11 cellular contexts compared by ENCODE assay signal in the genomic region with DNA sequence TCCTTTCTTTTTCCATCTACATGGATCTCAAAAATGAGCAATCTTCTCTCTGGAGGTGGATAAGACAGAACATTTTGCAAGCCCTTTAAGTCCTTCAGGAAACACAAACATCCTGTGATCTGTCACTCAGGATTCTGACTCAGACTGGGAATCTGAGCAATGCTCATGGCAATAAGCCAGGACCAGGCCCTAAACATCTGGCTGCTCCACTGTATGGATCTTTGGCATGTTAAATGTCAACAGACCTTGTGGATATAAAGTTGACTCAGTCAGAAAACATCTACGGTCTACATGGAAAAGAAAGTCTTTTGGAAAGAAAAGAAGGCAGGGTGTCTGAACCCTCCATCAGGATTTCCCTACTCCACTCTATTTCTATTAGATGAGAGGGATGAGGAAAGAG. TPM values are rescaled to one million over a fixed set of nuclear protein-coding genes. Genes with fewer than 3 reads are reported as not detected.
DNase-seq lines count a peak whose midpoint lies in the region; ATAC-seq, FAIRE-seq and TF ChIP-seq lines count a peak whose summit lies in the region.
"Had no signal": no experiment of that assay in that cellular context is flagged by ENCODE, and none has a peak within 500 bp of the region (broad histone marks: within the 10 kb centered on the region; RNA-seq: fewer than 3 reads in every experiment).

No MANE protein-coding gene starts in this region.

- CTCF ChIA-PET in endothelial cell of umbilical vein (lab: Charles Lee): no interaction called here

- no peak for ATAC-seq in HG02970 (IDR thresholded peaks at IDR 0.05; ENCODE audit: low FRiP score, unreplicated experiment)
- ATAC-seq: effector memory CD8-positive, alpha-beta T cell had no signal

- peak overlapping the region in 1 of 3 experiments; percentile 20 for H3K4me3 ChIP-seq in endothelial cell of umbilical vein (replicated peaks in 1 of 3; ENCODE audit: insufficient read depth in 1 of 3, low read depth in 1 of 3, low read length in 3 of 3)

- TF ChIP-seq POLR2A in endothelial cell of umbilical vein (IDR thresholded peaks at IDR 0.05; ENCODE audit: low read depth, low read length): peak; percentile 67

- H3K27me3 Mint-ChIP-seq in osteocyte (ENCODE audit: unreplicated experiment): no peaks in the 10 kb centered on the region
- H3K27me3 Mint-ChIP-seq in immature natural killer cell (ENCODE audit: low read depth in 3 of 3): peaks cover 3 to 7% (median 6%) of the 10 kb centered on the region in 3 donors

- DNase-seq in DMS53 treated with DMSO at 0.1 percent for 48 hours (lab: John Stamatoyannopoulos, UW; ENCODE audit: unreplicated experiment) (peak; percentile 68), NCI-H460 (ENCODE audit: extremely low read depth, low read depth) (peak; percentile 84), endothelial cell of umbilical vein (ENCODE audit: low read depth, low spot score) (peak; percentile 96), osteocyte (ENCODE audit: extremely low spot score, unreplicated experiment) (peak; percentile 92), immature natural killer cell (no peak)
- no peak for DNase-seq in stimulated activated CD4-positive, alpha-beta T cell treated with anti-CD3 and anti-CD28 coated beads, Interleukin-4, amount 100 ng/mL, for 1 hour
- DNase-seq in activated naive CD4-positive, alpha-beta T cell treated with Interleukin-2 at 50 U/mL for 16 hours: no peak
- DNase-seq: activated T-cell treated with anti-CD3 and anti-CD28 coated beads for 4 hours; effector memory CD8-positive, alpha-beta T cell had no signal

- H3K36me3 Mint-ChIP-seq in osteocyte (ENCODE audit: unreplicated experiment) (no peaks in the 10 kb centered on the region), immature natural killer cell (no peaks in the 10 kb centered on the region)

- no peaks in the 10 kb centered on the region for H3K9me3 ChIP-seq in endothelial cell of umbilical vein (replicated peaks; ENCODE audit: control insufficient read depth, insufficient read depth, low read length)

- TF ChIP-seq CTCF in endothelial cell of umbilical vein (IDR thresholded peaks at IDR 0.05; ENCODE audit: extremely low read depth in 1 of 2, insufficient read depth in 1 of 2, low read depth in 1 of 2, low read length in 2 of 2) (no peak), osteocyte (IDR thresholded peaks at IDR 0.05) (no peak)

- H3K9me3 Mint-ChIP-seq in osteocyte (ENCODE audit: unreplicated experiment) (no peaks in the 10 kb centered on the region), immature natural killer cell (no peaks in the 10 kb centered on the region)
- H3K9me3 Mint-ChIP-seq: effector memory CD8-positive, alpha-beta T cell had no signal

- dilution Hi-C loops in endothelial cell of umbilical vein (cut with MboI; ENCODE audit: extremely low pct_ligation_motif_present, low sequenced_read_pairs): no loop called here

- H3K4me1 Mint-ChIP-seq in osteocyte (ENCODE audit: unreplicated experiment) (peaks cover 57% of the 10 kb centered on the region), immature natural killer cell (no peaks in the 10 kb centered on the region)

- peaks cover 39% of the 10 kb centered on the region for H3K4me1 ChIP-seq in endothelial cell of umbilical vein (ENCODE audit: control insufficient read depth, extremely low read depth, insufficient read depth, low read length)

- H4K20me1 ChIP-seq in endothelial cell of umbilical vein (replicated peaks; ENCODE audit: control insufficient read depth, extremely low read depth, insufficient read depth, low read length): no peaks in the 10 kb centered on the region

- no peaks in the 10 kb centered on the region for H3K9me1 ChIP-seq in endothelial cell of umbilical vein (replicated peaks; ENCODE audit: control insufficient read depth, extremely low read depth, insufficient read depth, low read length)

- POLR2A ChIA-PET in endothelial cell of umbilical vein (lab: Charles Lee): interaction anchor here (1.2 kb wide), 1 partner anchor 15 kb away, joined by 4 read pairs; no protein-coding TSS in a partner anchor

- peak; percentile 93 for FAIRE-seq in endothelial cell of umbilical vein (lab: Jason Lieb, UNC)
- FAIRE-seq: H1 had no signal

- H3K27ac Mint-ChIP-seq in osteocyte (ENCODE audit: unreplicated experiment): peak overlapping the region; percentile 86
- H3K27ac Mint-ChIP-seq in immature natural killer cell: no peak overlapping the region
- H3K27ac Mint-ChIP-seq: effector memory CD8-positive, alpha-beta T cell had no signal

- peak overlapping the region; percentile 34 for H3K9ac ChIP-seq in endothelial cell of umbilical vein (replicated peaks; ENCODE audit: extremely low read depth, insufficient read depth, low read length)

- H2AFZ ChIP-seq in endothelial cell of umbilical vein (ENCODE audit: low read depth, low read length): no peak overlapping the region

- intact Hi-C loops in endothelial cell of umbilical vein (cut with micrococcal nuclease): loop anchor here (1.0 to 5.0 kb wide), 3 partner anchors 9 to 980 kb away; no protein-coding TSS in a partner anchor

- no peaks in the 10 kb centered on the region for H3K27me3 ChIP-seq in endothelial cell of umbilical vein (ENCODE audit: control insufficient read depth in 2 of 2, insufficient read depth in 2 of 2, low read length in 2 of 2)

- H3K4me3 Mint-ChIP-seq in osteocyte (ENCODE audit: unreplicated experiment) (no peak overlapping the region), immature natural killer cell (no peak overlapping the region)
- H3K4me3 Mint-ChIP-seq: effector memory CD8-positive, alpha-beta T cell had no signal

- BruUV-seq in endothelial cell of umbilical vein (replicated peaks; lab: Mats Ljungman, UMichigan): no TSS peak

- H3K27ac ChIP-seq in endothelial cell of umbilical vein (ENCODE audit: insufficient read depth, low read depth, low read length): peak overlapping the region; percentile 77

- H3K4me2 ChIP-seq in endothelial cell of umbilical vein (ENCODE audit: insufficient read depth, low read length): peak overlapping the region; percentile 73

- no peaks in the 10 kb centered on the region for H3K36me3 ChIP-seq in endothelial cell of umbilical vein (ENCODE audit: control insufficient read depth in 2 of 2, extremely low read depth in 1 of 2, insufficient read depth in 2 of 2, low read length in 2 of 2)

- no peaks in the 10 kb centered on the region for H3K79me2 ChIP-seq in endothelial cell of umbilical vein (ENCODE audit: control insufficient read depth, insufficient read depth, low read length)

TF ChIP-seq in endothelial cell of umbilical vein, 7 proteins besides CTCF, POLR2A, EP300 and RAD21:
- TF ChIP-seq EZH2 (IDR thresholded peaks at IDR 0.05; ENCODE audit: borderline replicate concordance, low read depth, low read length, severe bottlenecking) (no peak), GATA2 (IDR thresholded peaks at IDR 0.05; ENCODE audit: insufficient read depth, insufficient read length, low read depth, low read length) (peak; percentile 86), MYC (IDR thresholded peaks at IDR 0.05; ENCODE audit: low read depth, low read length) (no peak), POLR2AphosphoS5 (IDR thresholded peaks at IDR 0.05; ENCODE audit: insufficient read depth, low read depth, low read length) (peak; percentile 99), JUN (IDR thresholded peaks at IDR 0.05; ENCODE audit: borderline replicate concordance, insufficient read depth, insufficient read length, low read depth) (peak; percentile 90), FOS (IDR thresholded peaks at IDR 0.05; ENCODE audit: borderline replicate concordance, insufficient read depth, low read length) (peak; percentile 99)

RNA-seq across cellular contexts. Expression of gene CHIC2, which starts 17.8 kb away (rescaled TPM):
- total RNA-seq in NCI-H460 (2014; rRNA removed; shearing (Covaris generic)): 22.2 and 22.3 TPM in 2 replicates
- polyA plus RNA-seq in NCI-H460 (2014; cell fraction: nucleus; rRNA removed): 6.9 and 22.9 TPM in 2 replicates
- total RNA-seq in endothelial cell of umbilical vein: 43.3 and 43.8 TPM in 2 replicates
- polyA plus RNA-seq in endothelial cell of umbilical vein: 23.3 and 27.4 TPM in 2 replicates
- 28.1 and 28.7 TPM in 2 replicates for polyA plus RNA-seq in endothelial cell of umbilical vein (2011; cell fraction: cytosol; rRNA removed)
- 19.1 and 26.2 TPM in 2 replicates for polyA plus RNA-seq in endothelial cell of umbilical vein (2011; cell fraction: nucleus; rRNA removed)
- 25.7 and 33.2 TPM in 2 replicates for polyA plus RNA-seq in endothelial cell of umbilical vein (2012)
- polyA minus RNA-seq in endothelial cell of umbilical vein: 18.1 and 20.8 TPM in 2 replicates
- 4.4 TPM for polyA minus RNA-seq in endothelial cell of umbilical vein (2011; cell fraction: cytosol; rRNA and poly(A)+ RNA removed)
- 59.9 and 90.3 TPM in 2 replicates for polyA minus RNA-seq in endothelial cell of umbilical vein (2011; cell fraction: nucleus; rRNA and poly(A)+ RNA removed)
- 55.9 and 64.1 TPM in 2 replicates for total RNA-seq in osteocyte
- polyA plus RNA-seq in immature natural killer cell: 10 to 100 TPM; 77.8 to 97.0 (median 88.5) TPM

RNA-seq across cellular contexts. Expression of gene GSX2, which starts 17.8 kb away (rescaled TPM):
- not detected in 2 replicates for total RNA-seq in NCI-H460 (2014; rRNA removed; shearing (Covaris generic))
- polyA plus RNA-seq in NCI-H460 (2014; cell fraction: nucleus; rRNA removed): not detected in 2 replicates
- total RNA-seq in endothelial cell of umbilical vein (not detected in 2 replicates), osteocyte (0.35 and 0.47 TPM in 2 replicates)
- polyA plus RNA-seq in endothelial cell of umbilical vein (not detected in 2 replicates), immature natural killer cell (not detected)
- not detected in 2 replicates for polyA plus RNA-seq in endothelial cell of umbilical vein (2011; cell fraction: cytosol; rRNA removed)
- not detected in 2 replicates for polyA plus RNA-seq in endothelial cell of umbilical vein (2011; cell fraction: nucleus; rRNA removed)
- polyA plus RNA-seq in endothelial cell of umbilical vein (2012): not detected in 2 replicates
- not detected in 2 replicates for polyA minus RNA-seq in endothelial cell of umbilical vein
- not detected for polyA minus RNA-seq in endothelial cell of umbilical vein (2011; cell fraction: cytosol; rRNA and poly(A)+ RNA removed)
- polyA minus RNA-seq in endothelial cell of umbilical vein (2011; cell fraction: nucleus; rRNA and poly(A)+ RNA removed): not detected in 2 replicates
- total RNA-seq: H1 had no signal
- polyA plus RNA-seq: H1 had no signal

Comparison
In these comparisons a context has a peak if more than half of its experiments do, and no peak if none do; other contexts are left out.
1. DNase-seq: peak in DMS53 treated with DMSO at 0.1 percent for 48 hours (single experiment), NCI-H460 (single experiment), endothelial cell of umbilical vein (single experiment) and osteocyte (single experiment); none in stimulated activated CD4-positive, alpha-beta T cell treated with anti-CD3 and anti-CD28 coated beads, Interleukin-4, amount 100 ng/mL, for 1 hour (single experiment), immature natural killer cell (0 of 3) and activated naive CD4-positive, alpha-beta T cell treated with Interleukin-2 at 50 U/mL for 16 hours (single experiment).